22 cellular contexts compared by ENCODE assay signal in genomic region chr6:133380047-133380446, GRCh38.
"Had no signal": no experiment of that assay in that cellular context is flagged by ENCODE, and none has a peak within 500 bp of the region (broad histone marks: within the 10 kb centered on the region; RNA-seq: fewer than 3 reads in every experiment).

No MANE protein-coding gene starts in this region.

- H3K27me3 ChIP-seq: colonic mucosa, esophagus squamous epithelium, gastrocnemius medialis, heart right ventricle, left lung had no signal

- H3K4me3 ChIP-seq: colonic mucosa, esophagus squamous epithelium, gastrocnemius medialis, heart right ventricle, left lung, lower lobe of right lung, mucosa of descending colon had no signal

- H3K36me3 ChIP-seq: colonic mucosa, esophagus squamous epithelium, gastrocnemius medialis, heart right ventricle, left lung, lower lobe of right lung had no signal

- H3K4me1 ChIP-seq: colonic mucosa, esophagus squamous epithelium, left lung, lower lobe of right lung had no signal

- ATAC-seq: effector memory CD8-positive, alpha-beta T cell; esophagus mucosa; gastrocnemius medialis; left cardiac atrium; left lung; lower lobe of right lung; mucosa of descending colon had no signal

- H3K27ac ChIP-seq: colonic mucosa, epithelial cell of prostate, esophagus squamous epithelium, gastrocnemius medialis, heart right ventricle, left lung, lower lobe of right lung had no signal

- DNase-seq: colonic mucosa; cortex of kidney; effector CD8-positive, alpha-beta T cell; effector memory CD8-positive, alpha-beta T cell; endodermal cell; erythroblast; esophagus squamous epithelium; foreskin fibroblast; foreskin melanocyte; gastrocnemius medialis; glutamatergic neuron; head of caudate nucleus; heart right ventricle; hippocampal formation; left cardiac atrium; left lung; lower lobe of right lung; mesenchymal stem cell; mucosa of descending colon; naive B cell had no signal

- H3K9me3 ChIP-seq: colonic mucosa, esophagus squamous epithelium, gastrocnemius medialis, heart right ventricle, left lung, lower lobe of right lung, mucosa of descending colon had no signal
